Comparison of ENCODE assay signal across 2 cellular contexts in the genomic region with DNA sequence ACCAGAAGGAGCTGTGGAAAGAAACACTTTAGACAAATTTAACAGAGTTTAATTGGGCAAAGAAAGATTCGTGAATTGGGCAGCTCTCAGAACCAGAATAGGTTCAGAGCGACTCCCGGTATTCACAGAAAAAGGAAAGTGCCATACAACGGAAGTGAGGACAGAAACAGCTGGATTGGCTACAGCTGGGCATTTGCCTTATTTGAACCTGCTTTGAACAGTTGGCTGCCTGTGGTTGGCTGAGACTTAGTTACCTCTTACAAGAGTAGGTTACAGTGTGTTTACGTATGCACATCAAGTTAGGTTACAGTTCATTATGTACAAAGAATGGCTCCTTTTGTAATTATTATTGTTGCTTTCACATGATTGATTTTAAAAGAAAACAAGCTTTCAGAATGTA.
TF ChIP-seq lines count a peak whose summit lies in the region.

No MANE protein-coding gene starts in this region.

TF ChIP-seq in A549, 52 proteins besides CTCF, POLR2A, EP300 and RAD21:
- TF ChIP-seq, protein P1, sequence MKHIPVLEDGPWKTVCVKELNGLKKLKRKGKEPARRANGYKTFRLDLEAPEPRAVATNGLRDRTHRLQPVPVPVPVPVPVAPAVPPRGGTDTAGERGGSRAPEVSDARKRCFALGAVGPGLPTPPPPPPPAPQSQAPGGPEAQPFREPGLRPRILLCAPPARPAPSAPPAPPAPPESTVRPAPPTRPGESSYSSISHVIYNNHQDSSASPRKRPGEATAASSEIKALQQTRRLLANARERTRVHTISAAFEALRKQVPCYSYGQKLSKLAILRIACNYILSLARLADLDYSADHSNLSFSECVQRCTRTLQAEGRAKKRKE (CRISPR knock-in tag; IDR thresholded peaks at IDR 0.05; ENCODE audit: low read depth): no peak
- no peak for TF ChIP-seq CHD4 (IDR thresholded peaks at IDR 0.05; ENCODE audit: borderline replicate concordance)
- no peak for TF ChIP-seq EHF (CRISPR knock-in tag; IDR thresholded peaks at IDR 0.05)
- TF ChIP-seq MAZ (IDR thresholded peaks at IDR 0.05; ENCODE audit: borderline replicate concordance, low read depth, low read length): no peak
- no peak for TF ChIP-seq CBX2 (IDR thresholded peaks at IDR 0.05; ENCODE audit: borderline replicate concordance, low read depth)
- no peak for TF ChIP-seq GATA3 (IDR thresholded peaks at IDR 0.05; ENCODE audit: borderline replicate concordance)
- no peak for TF ChIP-seq MAX (IDR thresholded peaks at IDR 0.05)
- no peak for TF ChIP-seq HOXA7 (CRISPR knock-in tag; IDR thresholded peaks at IDR 0.05)
- TF ChIP-seq JUN (IDR thresholded peaks at IDR 0.05): no peak
- no peak for TF ChIP-seq RCOR1 (IDR thresholded peaks at IDR 0.05; ENCODE audit: low read depth, low read length)
- no peak for TF ChIP-seq RARB (CRISPR knock-in tag; IDR thresholded peaks at IDR 0.05)
- no peak for TF ChIP-seq SMC3 (IDR thresholded peaks at IDR 0.05)
- TF ChIP-seq EHMT2 (IDR thresholded peaks at IDR 0.05; ENCODE audit: low read depth): no peak
- TF ChIP-seq HOXB5 (CRISPR knock-in tag; IDR thresholded peaks at IDR 0.05): no peak
- no peak for TF ChIP-seq FOSL2 (IDR thresholded peaks at IDR 0.05)
- TF ChIP-seq FOSL2 (CRISPR knock-in tag; IDR thresholded peaks at IDR 0.05): no peak
- TF ChIP-seq PHF8 (IDR thresholded peaks at IDR 0.05; ENCODE audit: borderline replicate concordance, low read depth): no peak
- no peak for TF ChIP-seq CEBPB (IDR thresholded peaks at IDR 0.05)

TF ChIP-seq in HepG2, 621 proteins besides CTCF, POLR2A, EP300 and RAD21:
- TF ChIP-seq, protein P2, sequence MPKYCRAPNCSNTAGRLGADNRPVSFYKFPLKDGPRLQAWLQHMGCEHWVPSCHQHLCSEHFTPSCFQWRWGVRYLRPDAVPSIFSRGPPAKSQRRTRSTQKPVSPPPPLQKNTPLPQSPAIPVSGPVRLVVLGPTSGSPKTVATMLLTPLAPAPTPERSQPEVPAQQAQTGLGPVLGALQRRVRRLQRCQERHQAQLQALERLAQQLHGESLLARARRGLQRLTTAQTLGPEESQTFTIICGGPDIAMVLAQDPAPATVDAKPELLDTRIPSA (CRISPR knock-in tag; IDR thresholded peaks at IDR 0.05; ENCODE audit: borderline replicate concordance): no peak
- TF ChIP-seq NFYB (CRISPR knock-in tag; IDR thresholded peaks at IDR 0.05) (no peak), REST (IDR thresholded peaks at IDR 0.05; ENCODE audit: borderline replicate concordance in 1 of 2, low read depth in 1 of 2, low read length in 2 of 2) (no peak), ZFP41 (CRISPR knock-in tag; IDR thresholded peaks at IDR 0.05; ENCODE audit: borderline replicate concordance) (no peak), ZNF430 (CRISPR knock-in tag; IDR thresholded peaks at IDR 0.05) (no peak), ZNF776 (CRISPR knock-in tag; IDR thresholded peaks at IDR 0.05) (no peak), AGO1 (IDR thresholded peaks at IDR 0.05; ENCODE audit: low read depth, low read length, poor library complexity, severe bottlenecking) (no peak)
- TF ChIP-seq, protein P3, sequence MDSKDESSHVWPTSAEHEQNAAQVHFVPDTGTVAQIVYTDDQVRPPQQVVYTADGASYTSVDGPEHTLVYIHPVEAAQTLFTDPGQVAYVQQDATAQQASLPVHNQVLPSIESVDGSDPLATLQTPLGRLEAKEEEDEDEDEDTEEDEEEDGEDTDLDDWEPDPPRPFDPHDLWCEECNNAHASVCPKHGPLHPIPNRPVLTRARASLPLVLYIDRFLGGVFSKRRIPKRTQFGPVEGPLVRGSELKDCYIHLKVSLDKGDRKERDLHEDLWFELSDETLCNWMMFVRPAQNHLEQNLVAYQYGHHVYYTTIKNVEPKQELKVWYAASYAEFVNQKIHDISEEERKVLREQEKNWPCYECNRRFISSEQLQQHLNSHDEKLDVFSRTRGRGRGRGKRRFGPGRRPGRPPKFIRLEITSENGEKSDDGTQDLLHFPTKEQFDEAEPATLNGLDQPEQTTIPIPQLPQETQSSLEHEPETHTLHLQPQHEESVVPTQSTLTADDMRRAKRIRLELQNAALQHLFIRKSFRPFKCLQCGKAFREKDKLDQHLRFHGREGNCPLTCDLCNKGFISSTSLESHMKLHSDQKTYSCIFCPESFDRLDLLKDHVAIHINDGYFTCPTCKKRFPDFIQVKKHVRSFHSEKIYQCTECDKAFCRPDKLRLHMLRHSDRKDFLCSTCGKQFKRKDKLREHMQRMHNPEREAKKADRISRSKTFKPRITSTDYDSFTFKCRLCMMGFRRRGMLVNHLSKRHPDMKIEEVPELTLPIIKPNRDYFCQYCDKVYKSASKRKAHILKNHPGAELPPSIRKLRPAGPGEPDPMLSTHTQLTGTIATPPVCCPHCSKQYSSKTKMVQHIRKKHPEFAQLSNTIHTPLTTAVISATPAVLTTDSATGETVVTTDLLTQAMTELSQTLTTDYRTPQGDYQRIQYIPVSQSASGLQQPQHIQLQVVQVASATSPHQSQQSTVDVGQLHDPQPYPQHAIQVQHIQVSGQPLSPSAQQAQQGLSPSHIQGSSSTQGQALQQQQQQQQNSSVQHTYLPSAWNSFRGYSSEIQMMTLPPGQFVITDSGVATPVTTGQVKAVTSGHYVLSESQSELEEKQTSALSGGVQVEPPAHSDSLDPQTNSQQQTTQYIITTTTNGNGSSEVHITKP (CRISPR knock-in tag; IDR thresholded peaks at IDR 0.05; ENCODE audit: low read depth): no peak
TF ChIP-seq in HepG2: peak in this region for 0.
